In genomic region chr19:19404879-19405860, GRCh38 we compare ENCODE assay signal across 8 cellular contexts. TPM values are rescaled to one million over a fixed set of nuclear protein-coding genes. Genes with fewer than 3 reads are reported as not detected.
DNase-seq lines count a peak whose midpoint lies in the region; ATAC-seq and TF ChIP-seq lines count a peak whose summit lies in the region.

TSS of gene GATAD2A (plus strand) at chr19:19405675. CDS start at chr19:19465346, 59,671 bp downstream.

- H3K4me1 ChIP-seq in spleen: peaks cover 41 to 88% (median 65%) of the 10 kb centered on the region in 6 donors

- peak within 1 kb of the TSS; percentile 67 to 77 for H3K4me3 ChIP-seq in cardiac fibroblast (replicated peaks in 1 of 2; ENCODE audit: low read depth in 2 of 2, low read length in 2 of 2)
- peak within 1 kb of the TSS; percentile 83 to 98 (median 88) for H3K4me3 ChIP-seq in spleen

- POLR2A ChIA-PET in activated B cell treated with CpG ODN at 0.5 μM for 24 hours (lab: Charles Lee): interaction anchor here (0.6 to 2.8 kb wide), 20 partner anchors 8 to 495 kb away, joined by 3 to 29 read pairs (median 5); partner anchors contain the start of genes NDUFA13 and TSSK6

- H3K4me3 Mint-ChIP-seq in activated B cell treated with CpG ODN at 0.5 μM for 24 hours: peak within 1 kb of the TSS; percentile 97

- DNase-seq in ACHN: peak; percentile 85
- peak; percentile 87 for DNase-seq in NCI-H2171 treated with DMSO at 0.1 percent for 48 hours (lab: John Stamatoyannopoulos, UW)
- peak; percentile 96 for DNase-seq in activated B cell treated with CpG ODN at 0.5 μM for 24 hours
- DNase-seq in cardiac fibroblast (ENCODE audit: low read depth in 2 of 2): peak; percentile 95 to 96
- peak; percentile 91 for DNase-seq in inferior parietal cortex (ENCODE audit: extremely low spot score)
- DNase-seq in spleen: peak; percentile 98

- TF ChIP-seq POLR2A in GM18526 (IDR thresholded peaks at IDR 0.05; ENCODE audit: extremely low read depth, insufficient read length): peak; percentile 48
- TF ChIP-seq POLR2A in spleen (IDR thresholded peaks at IDR 0.05): no peak

- peaks cover 6% of the 10 kb centered on the region for H3K36me3 Mint-ChIP-seq in activated B cell treated with CpG ODN at 0.5 μM for 24 hours (ENCODE audit: low read depth)

- H3K27ac ChIP-seq in spleen: peak within 1 kb of the TSS; percentile 83 to 95 (median 92)

- CTCF ChIA-PET in activated B cell treated with CpG ODN at 0.5 μM for 24 hours (lab: Charles Lee): interaction anchor here (0.6 to 5.0 kb wide), 9 partner anchors 10 to 128 kb away, joined by 3 to 49 read pairs (median 4); partner anchors contain the start of genes NDUFA13 and TSSK6

- no peaks in the 10 kb centered on the region for H3K36me3 ChIP-seq in spleen

- intact Hi-C loops in activated B cell treated with CpG ODN at 0.5 μM for 24 hours (cut with micrococcal nuclease) (loop anchor here (1.0 to 10.0 kb wide), 7 partner anchors 20 to 340 kb away; partner anchors contain the start of genes BORCS8, MAU2, RFXANK and SLC25A42), spleen (cut with DNase I; ENCODE audit: low total_unique reads) (loop anchor here (10.0 kb wide), 1 partner anchor 80 kb away; no protein-coding TSS in a partner anchor)

- peak; percentile 64 for ATAC-seq in HG03066 (IDR thresholded peaks at IDR 0.05; ENCODE audit: low read depth, unreplicated experiment)
- peak; percentile 86 for ATAC-seq in activated B cell treated with CpG ODN at 0.5 μM for 24 hours (ENCODE audit: low read depth)

- 1 to 10% (median 2%) methylated on average over 9 to 90 of the region's 90 CpGs for WGBS in spleen, 5 donors

- peak within 1 kb of the TSS; percentile 89 for H3K27ac Mint-ChIP-seq in activated B cell treated with CpG ODN at 0.5 μM for 24 hours

- H3K27me3 Mint-ChIP-seq in activated B cell treated with CpG ODN at 0.5 μM for 24 hours: no peaks in the 10 kb centered on the region

- peaks cover 55% of the 10 kb centered on the region for H3K4me1 Mint-ChIP-seq in activated B cell treated with CpG ODN at 0.5 μM for 24 hours

- H3K27me3 ChIP-seq in spleen (replicated peaks in 1 of 7): no peaks in the 10 kb centered on the region

- TF ChIP-seq CTCF in activated B cell treated with CpG ODN at 0.5 μM for 24 hours (IDR thresholded peaks at IDR 0.05): no peak
- TF ChIP-seq CTCF in cardiac fibroblast (IDR thresholded peaks at IDR 0.05; ENCODE audit: low read depth, low read length): peak; percentile 16
- TF ChIP-seq CTCF in spleen (IDR thresholded peaks at IDR 0.05 in 8 of 11, conservative IDR thresholded peaks at IDR 0.05 in 3 of 11): peak in 10 of 11 experiments; percentile 21 to 67 (median 52)

- H3K9me3 Mint-ChIP-seq in activated B cell treated with CpG ODN at 0.5 μM for 24 hours: no peaks in the 10 kb centered on the region

- in situ Hi-C loops in ACHN (cut with HindIII; ENCODE audit: low pct_ligation_motif_present, low pct_unique_long_range_greater_than_20kb, low sequenced_read_pairs): no loop called here

- H3K9me3 ChIP-seq in spleen: no peaks in the 10 kb centered on the region

RNA-seq across cellular contexts. Expression of gene GATAD2A, which starts in this region (rescaled TPM):
- total RNA-seq in activated B cell treated with CpG ODN at 0.5 μM for 24 hours: 116 and 126 TPM in 2 replicates
- total RNA-seq in spleen: 100 to 1,000 TPM in 3 of 7 donors, 10 to 100 TPM in 4; 54.0 to 122 (median 94.2) TPM
- polyA plus RNA-seq in spleen: 10 to 100 TPM; 11.6 to 25.5 (median 12.6) TPM

Comparison
In these comparisons a context has a peak if more than half of its experiments do, and no peak if none do; other contexts are left out.
1. Peak in every context shown above with its lines: DNase-seq, ATAC-seq, H3K4me3 ChIP-seq and H3K27ac ChIP-seq.